14 cellular contexts compared by ENCODE assay signal in genomic region chr1:113320972-113321680, GRCh38.
DNase-seq lines count a peak whose midpoint lies in the region; ATAC-seq and TF ChIP-seq lines count a peak whose summit lies in the region.
"Had no signal": no experiment of that assay in that cellular context is flagged by ENCODE, and none has a peak within 500 bp of the region (broad histone marks: within the 10 kb centered on the region; RNA-seq: fewer than 3 reads in every experiment).

No MANE protein-coding gene starts in this region.

- no peak overlapping the region for H3K27ac Mint-ChIP-seq in HFFc6
- H3K27ac Mint-ChIP-seq: activated naive CD4-positive, alpha-beta T cell treated with anti-CD3 and anti-CD28 coated beads, Interleukin-2, amount 50 U/mL, for 24 hours; CD8-positive, alpha-beta T cell had no signal

- no peaks in the 10 kb centered on the region for H3K9me3 Mint-ChIP-seq in HFFc6
- H3K9me3 Mint-ChIP-seq: activated naive CD4-positive, alpha-beta T cell treated with anti-CD3 and anti-CD28 coated beads, Interleukin-2, amount 50 U/mL, for 24 hours; CD8-positive, alpha-beta T cell had no signal

- H3K36me3 Mint-ChIP-seq in HFFc6 (ENCODE audit: low read depth): no peaks in the 10 kb centered on the region
- H3K36me3 Mint-ChIP-seq: activated naive CD4-positive, alpha-beta T cell treated with anti-CD3 and anti-CD28 coated beads, Interleukin-2, amount 50 U/mL, for 24 hours; CD8-positive, alpha-beta T cell had no signal

- no peak for ATAC-seq in GM18873 (IDR thresholded peaks at IDR 0.05; ENCODE audit: low FRiP score, unreplicated experiment)
- ATAC-seq: CD8-positive, alpha-beta T cell; SK-N-SH treated with all-trans-retinoic acid at 6 μM for 48 hours had no signal

- WGBS in stomach, 5 donors: 10 to 34% (median 29%) methylated on average over 3 of the region's 3 CpGs

- TF ChIP-seq POLR2A in stomach (IDR thresholded peaks at IDR 0.05): no peak

- H3K36me3 ChIP-seq in stomach (no peaks in the 10 kb centered on the region), right atrium auricular region (no peaks in the 10 kb centered on the region)
- H3K36me3 ChIP-seq: colonic mucosa had no signal

- H3K27ac ChIP-seq in stomach (peak overlapping the region; percentile 52 to 74 (median 57)), right atrium auricular region (no peak overlapping the region)
- H3K27ac ChIP-seq: colonic mucosa had no signal

- no peak for TF ChIP-seq EP300 in stomach (IDR thresholded peaks at IDR 0.05)

- peaks cover 7% of the 10 kb centered on the region for H3K4me1 Mint-ChIP-seq in HFFc6 (ENCODE audit: low read depth)
- H3K4me1 Mint-ChIP-seq: activated naive CD4-positive, alpha-beta T cell treated with anti-CD3 and anti-CD28 coated beads, Interleukin-2, amount 50 U/mL, for 24 hours had no signal

- no peaks in the 10 kb centered on the region for H3K27me3 ChIP-seq in stomach
- no peaks in the 10 kb centered on the region for H3K27me3 ChIP-seq in right atrium auricular region
- H3K27me3 ChIP-seq: colonic mucosa had no signal

- TF ChIP-seq CTCF in HFFc6 (IDR thresholded peaks at IDR 0.05) (no peak), stomach (IDR thresholded peaks at IDR 0.05) (no peak), right atrium auricular region (IDR thresholded peaks at IDR 0.05) (no peak)

- H3K4me1 ChIP-seq in stomach (peaks cover 0 to 11% (median 8%) of the 10 kb centered on the region in 4 donors), right atrium auricular region (no peaks in the 10 kb centered on the region)
- H3K4me1 ChIP-seq: colonic mucosa had no signal

- no peak overlapping the region for H3K4me3 Mint-ChIP-seq in HFFc6
- H3K4me3 Mint-ChIP-seq: activated naive CD4-positive, alpha-beta T cell treated with anti-CD3 and anti-CD28 coated beads, Interleukin-2, amount 50 U/mL, for 24 hours; CD8-positive, alpha-beta T cell had no signal

- peaks cover 0 to 3% (median 0%) of the 10 kb centered on the region in 4 donors for H3K9me3 ChIP-seq in stomach
- H3K9me3 ChIP-seq in right atrium auricular region: no peaks in the 10 kb centered on the region
- H3K9me3 ChIP-seq: colonic mucosa had no signal

- DNase-seq in HFFc6 (peak; percentile 8), amniotic epithelial cell (ENCODE audit: low read depth) (peak; percentile 29), kidney tubule cell (ENCODE audit: low spot score) (peak; percentile 62), stomach (no peak), pons (ENCODE audit: low spot score) (no peak), right atrium auricular region (ENCODE audit: low spot score) (no peak)
- DNase-seq: CD8-positive, alpha-beta T cell; colonic mucosa; head of caudate nucleus; NCI-H446; stimulated activated CD4-positive, alpha-beta T cell treated with anti-CD3 and anti-CD28 coated beads, Interleukin-12 subunit alpha, Interleukin-12 subunit beta, amount 100 ng/mL, for 4 hours had no signal

- H3K27me3 Mint-ChIP-seq in HFFc6 (ENCODE audit: insufficient read depth): peaks cover 3% of the 10 kb centered on the region; the same call in 1 of the 2 replicates
- H3K27me3 Mint-ChIP-seq: activated naive CD4-positive, alpha-beta T cell treated with anti-CD3 and anti-CD28 coated beads, Interleukin-2, amount 50 U/mL, for 24 hours had no signal

- H3K4me3 ChIP-seq in stomach (no peak overlapping the region), right atrium auricular region (no peak overlapping the region)
- H3K4me3 ChIP-seq: colonic mucosa had no signal

- intact Hi-C loops in stomach (cut with DNase I; ENCODE audit: low total_unique reads): no loop called here

Comparison
In these comparisons a context has a peak if more than half of its experiments do, and no peak if none do; other contexts are left out.
1. DNase-seq: peak in HFFc6 (single experiment), amniotic epithelial cell (single experiment) and kidney tubule cell (single experiment); none in stomach (single experiment), pons (single experiment) and right atrium auricular region (single experiment).
2. H3K27ac ChIP-seq: peak in stomach (5 of 5); none in right atrium auricular region (0 of 2).